1 cellular context compared by ENCODE assay signal in genomic region chr3:45644467-45645201, GRCh38.
TF ChIP-seq lines count a peak whose summit lies in the region.

No MANE protein-coding gene starts in this region.

TF ChIP-seq in GM12878, 131 proteins besides CTCF, POLR2A, EP300 and RAD21 (continued from another document):
- TF ChIP-seq, protein P1, sequence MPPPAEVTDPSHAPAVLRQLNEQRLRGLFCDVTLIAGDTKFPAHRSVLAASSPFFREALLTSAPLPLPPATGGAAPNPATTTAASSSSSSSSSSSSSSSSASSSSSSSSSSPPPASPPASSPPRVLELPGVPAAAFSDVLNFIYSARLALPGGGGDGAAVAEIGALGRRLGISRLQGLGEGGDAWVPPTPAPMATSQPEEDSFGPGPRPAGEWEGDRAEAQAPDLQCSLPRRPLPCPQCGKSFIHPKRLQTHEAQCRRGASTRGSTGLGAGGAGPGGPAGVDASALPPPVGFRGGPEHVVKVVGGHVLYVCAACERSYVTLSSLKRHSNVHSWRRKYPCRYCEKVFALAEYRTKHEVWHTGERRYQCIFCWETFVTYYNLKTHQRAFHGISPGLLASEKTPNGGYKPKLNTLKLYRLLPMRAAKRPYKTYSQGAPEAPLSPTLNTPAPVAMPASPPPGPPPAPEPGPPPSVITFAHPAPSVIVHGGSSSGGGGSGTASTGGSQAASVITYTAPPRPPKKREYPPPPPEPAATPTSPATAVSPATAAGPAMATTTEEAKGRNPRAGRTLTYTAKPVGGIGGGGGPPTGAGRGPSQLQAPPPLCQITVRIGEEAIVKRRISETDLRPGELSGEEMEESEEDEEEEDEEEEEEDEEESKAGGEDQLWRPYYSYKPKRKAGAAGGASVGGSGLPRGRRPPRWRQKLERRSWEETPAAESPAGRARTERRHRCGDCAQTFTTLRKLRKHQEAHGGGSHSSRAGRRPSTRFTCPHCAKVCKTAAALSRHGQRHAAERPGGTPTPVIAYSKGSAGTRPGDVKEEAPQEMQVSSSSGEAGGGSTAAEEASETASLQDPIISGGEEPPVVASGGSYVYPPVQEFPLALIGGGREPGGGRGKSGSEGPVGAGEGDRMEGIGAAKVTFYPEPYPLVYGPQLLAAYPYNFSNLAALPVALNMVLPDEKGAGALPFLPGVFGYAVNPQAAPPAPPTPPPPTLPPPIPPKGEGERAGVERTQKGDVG (CRISPR knock-in tag; IDR thresholded peaks at IDR 0.05) = no peak
- TF ChIP-seq ZNF384 (IDR thresholded peaks at IDR 0.05; ENCODE audit: borderline replicate concordance, low read depth, low read length) (no peak), ZZZ3 (IDR thresholded peaks at IDR 0.05; ENCODE audit: control insufficient read depth, insufficient read length, low read depth) (no peak), SMAD5 (IDR thresholded peaks at IDR 0.05; ENCODE audit: low read depth) (no peak), RAD51 (IDR thresholded peaks at IDR 0.05) (no peak), TCF3 (IDR thresholded peaks at IDR 0.05; ENCODE audit: borderline replicate concordance, insufficient read depth, low read depth, low read length) (no peak)
- TF ChIP-seq, protein P2, sequence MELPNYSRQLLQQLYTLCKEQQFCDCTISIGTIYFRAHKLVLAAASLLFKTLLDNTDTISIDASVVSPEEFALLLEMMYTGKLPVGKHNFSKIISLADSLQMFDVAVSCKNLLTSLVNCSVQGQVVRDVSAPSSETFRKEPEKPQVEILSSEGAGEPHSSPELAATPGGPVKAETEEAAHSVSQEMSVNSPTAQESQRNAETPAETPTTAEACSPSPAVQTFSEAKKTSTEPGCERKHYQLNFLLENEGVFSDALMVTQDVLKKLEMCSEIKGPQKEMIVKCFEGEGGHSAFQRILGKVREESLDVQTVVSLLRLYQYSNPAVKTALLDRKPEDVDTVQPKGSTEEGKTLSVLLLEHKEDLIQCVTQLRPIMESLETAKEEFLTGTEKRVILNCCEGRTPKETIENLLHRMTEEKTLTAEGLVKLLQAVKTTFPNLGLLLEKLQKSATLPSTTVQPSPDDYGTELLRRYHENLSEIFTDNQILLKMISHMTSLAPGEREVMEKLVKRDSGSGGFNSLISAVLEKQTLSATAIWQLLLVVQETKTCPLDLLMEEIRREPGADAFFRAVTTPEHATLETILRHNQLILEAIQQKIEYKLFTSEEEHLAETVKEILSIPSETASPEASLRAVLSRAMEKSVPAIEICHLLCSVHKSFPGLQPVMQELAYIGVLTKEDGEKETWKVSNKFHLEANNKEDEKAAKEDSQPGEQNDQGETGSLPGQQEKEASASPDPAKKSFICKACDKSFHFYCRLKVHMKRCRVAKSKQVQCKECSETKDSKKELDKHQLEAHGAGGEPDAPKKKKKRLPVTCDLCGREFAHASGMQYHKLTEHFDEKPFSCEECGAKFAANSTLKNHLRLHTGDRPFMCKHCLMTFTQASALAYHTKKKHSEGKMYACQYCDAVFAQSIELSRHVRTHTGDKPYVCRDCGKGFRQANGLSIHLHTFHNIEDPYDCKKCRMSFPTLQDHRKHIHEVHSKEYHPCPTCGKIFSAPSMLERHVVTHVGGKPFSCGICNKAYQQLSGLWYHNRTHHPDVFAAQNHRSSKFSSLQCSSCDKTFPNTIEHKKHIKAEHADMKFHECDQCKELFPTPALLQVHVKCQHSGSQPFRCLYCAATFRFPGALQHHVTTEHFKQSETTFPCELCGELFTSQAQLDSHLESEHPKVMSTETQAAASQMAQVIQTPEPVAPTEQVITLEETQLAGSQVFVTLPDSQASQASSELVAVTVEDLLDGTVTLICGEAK (IDR thresholded peaks at IDR 0.05; ENCODE audit: borderline replicate concordance) = no peak
